ENCODE assay signal across 28 cellular contexts in genomic region chr22:37192741-37193140, GRCh38. TPM values are rescaled to one million over a fixed set of nuclear protein-coding genes. Genes with fewer than 3 reads are reported as not detected.
DNase-seq lines count a peak whose midpoint lies in the region; ATAC-seq and TF ChIP-seq lines count a peak whose summit lies in the region.
"Had no signal": no experiment of that assay in that cellular context is flagged by ENCODE, and none has a peak within 500 bp of the region (broad histone marks: within the 10 kb centered on the region; RNA-seq: fewer than 3 reads in every experiment).

No MANE protein-coding gene starts in this region.

- H3K4me3 Mint-ChIP-seq in activated T-cell treated with anti-CD3 and anti-CD28 coated beads, Interleukin-2, amount 50 U/mL, for 72 hours, result no peak overlapping the region
- H3K4me3 Mint-ChIP-seq in activated T-cell treated with anti-CD3 and anti-CD28 coated beads, Interleukin-2, amount 50 U/mL, for 4 hours, result no peak overlapping the region
- H3K4me3 Mint-ChIP-seq in activated naive CD8-positive, alpha-beta T cell treated with anti-CD3 and anti-CD28 coated beads for 36 hours, result no peak overlapping the region
- H3K4me3 Mint-ChIP-seq in natural killer cell, result no peak overlapping the region
- H3K4me3 Mint-ChIP-seq: activated B cell treated with CpG ODN at 0.5 μM for 24 hours, GM23338 had no signal

- peak overlapping the region; percentile 53 for H3K27ac ChIP-seq in vagina

- peak overlapping the region; percentile 50 for H3K27ac Mint-ChIP-seq in activated T-cell treated with anti-CD3 and anti-CD28 coated beads, Interleukin-2, amount 50 U/mL, for 72 hours
- H3K27ac Mint-ChIP-seq in activated naive CD8-positive, alpha-beta T cell treated with anti-CD3 and anti-CD28 coated beads for 36 hours, result peak overlapping the region; percentile 52
- peak overlapping the region; percentile 84 to 88 for H3K27ac Mint-ChIP-seq in natural killer cell
- H3K27ac Mint-ChIP-seq: activated B cell treated with CpG ODN at 0.5 μM for 24 hours, GM23338 had no signal

- ATAC-seq in activated T-cell treated with anti-CD3 and anti-CD28 coated beads, Interleukin-2, amount 50 U/mL, for 72 hours (replicated peaks in 1 of 2), result no peak
- no peak for ATAC-seq in activated T-cell treated with anti-CD3 and anti-CD28 coated beads, Interleukin-2, amount 50 U/mL, for 4 hours
- ATAC-seq in natural killer cell (no peak), HG02798 (IDR thresholded peaks at IDR 0.05; ENCODE audit: poor library complexity, unreplicated experiment) (no peak)
- ATAC-seq: GM23338, upper lobe of right lung had no signal

- peaks cover 59% of the 10 kb centered on the region for H3K4me1 Mint-ChIP-seq in activated T-cell treated with anti-CD3 and anti-CD28 coated beads, Interleukin-2, amount 50 U/mL, for 72 hours (ENCODE audit: low read depth)
- peaks cover 46% of the 10 kb centered on the region for H3K4me1 Mint-ChIP-seq in activated T-cell treated with anti-CD3 and anti-CD28 coated beads, Interleukin-2, amount 50 U/mL, for 4 hours (ENCODE audit: low read depth)
- H3K4me1 Mint-ChIP-seq in activated naive CD8-positive, alpha-beta T cell treated with anti-CD3 and anti-CD28 coated beads for 36 hours, result peaks cover 60% of the 10 kb centered on the region
- peaks cover 44 to 59% of the 10 kb centered on the region in 2 donors for H3K4me1 Mint-ChIP-seq in natural killer cell

- H3K36me3 ChIP-seq in vagina, result no peaks in the 10 kb centered on the region
- H3K36me3 ChIP-seq: upper lobe of right lung had no signal

- H3K4me1 ChIP-seq in vagina, result peaks cover 64% of the 10 kb centered on the region

- no peak overlapping the region for H3K4me3 ChIP-seq in vagina
- H3K4me3 ChIP-seq: GM23338, skin epidermis, upper lobe of right lung had no signal

- peaks cover 2 to 12% of the 10 kb centered on the region in 2 donors for H3K36me3 Mint-ChIP-seq in activated T-cell treated with anti-CD3 and anti-CD28 coated beads, Interleukin-2, amount 50 U/mL, for 72 hours (ENCODE audit: insufficient read depth in 2 of 2)
- H3K36me3 Mint-ChIP-seq in activated T-cell treated with anti-CD3 and anti-CD28 coated beads, Interleukin-2, amount 50 U/mL, for 4 hours (ENCODE audit: insufficient read depth), result no peaks in the 10 kb centered on the region
- peaks cover 10% of the 10 kb centered on the region for H3K36me3 Mint-ChIP-seq in activated naive CD8-positive, alpha-beta T cell treated with anti-CD3 and anti-CD28 coated beads for 36 hours
- H3K36me3 Mint-ChIP-seq in natural killer cell, result no peaks in the 10 kb centered on the region

- TF ChIP-seq CTCF in natural killer cell (IDR thresholded peaks at IDR 0.05) (no peak), vagina (IDR thresholded peaks at IDR 0.05) (no peak)

- no peaks in the 10 kb centered on the region for H3K27me3 ChIP-seq in vagina
- H3K27me3 ChIP-seq: upper lobe of right lung had no signal

- no peak for DNase-seq in activated T-cell treated with anti-CD3 and anti-CD28 coated beads, Interleukin-2, amount 50 U/mL, for 72 hours
- DNase-seq in activated T-cell treated with anti-CD3 and anti-CD28 coated beads, Interleukin-2, amount 50 U/mL, for 4 hours, result no peak
- no peak for DNase-seq in activated naive CD8-positive, alpha-beta T cell treated with anti-CD3 and anti-CD28 coated beads for 36 hours
- DNase-seq in natural killer cell (no peak), vagina (ENCODE audit: extremely low spot score in 2 of 2) (no peak), NCI-H128 (lab: John Stamatoyannopoulos, UW; ENCODE audit: unreplicated experiment) (no peak), ecto neural progenitor cell (ENCODE audit: low spot score) (no peak)
- DNase-seq: 8988T; activated B cell treated with CpG ODN at 0.5 μM for 24 hours; activated CD4-positive, alpha-beta T cell treated with anti-CD3 and anti-CD28 coated beads, Interleukin-2, amount 50 U/mL, for 1 hour; cerebellar nuclear complex; IMR-90; islet precursor cell; NCI-H1092; NCI-H187 treated with DMSO at 0.1 percent for 48 hours; NCI-H526; SHP77 treated with DMSO at 0.1 percent for 48 hours; stimulated activated CD4-positive, alpha-beta T cell treated with anti-CD3 and anti-CD28 coated beads, Interleukin-1b, Interleukin-23, amount 100 ng/mL, for 48 hours; stimulated activated CD8-positive, alpha-beta memory T cell treated with anti-CD3 and anti-CD28 coated beads, Interleukin-4, amount 100 ng/mL, for 48 hours; T1000; upper lobe of right lung had no signal

- no peaks in the 10 kb centered on the region for H3K27me3 Mint-ChIP-seq in activated T-cell treated with anti-CD3 and anti-CD28 coated beads, Interleukin-2, amount 50 U/mL, for 72 hours (ENCODE audit: low read depth)
- H3K27me3 Mint-ChIP-seq in activated T-cell treated with anti-CD3 and anti-CD28 coated beads, Interleukin-2, amount 50 U/mL, for 4 hours (ENCODE audit: low read depth), result no peaks in the 10 kb centered on the region
- H3K27me3 Mint-ChIP-seq in activated naive CD8-positive, alpha-beta T cell treated with anti-CD3 and anti-CD28 coated beads for 36 hours, result no peaks in the 10 kb centered on the region
- no peaks in the 10 kb centered on the region for H3K27me3 Mint-ChIP-seq in natural killer cell (ENCODE audit: low read depth in 2 of 2)
- H3K27me3 Mint-ChIP-seq: activated B cell treated with CpG ODN at 0.5 μM for 24 hours had no signal

- H3K9me3 Mint-ChIP-seq in activated T-cell treated with anti-CD3 and anti-CD28 coated beads, Interleukin-2, amount 50 U/mL, for 72 hours, result no peaks in the 10 kb centered on the region
- no peaks in the 10 kb centered on the region for H3K9me3 Mint-ChIP-seq in activated T-cell treated with anti-CD3 and anti-CD28 coated beads, Interleukin-2, amount 50 U/mL, for 4 hours
- H3K9me3 Mint-ChIP-seq in activated naive CD8-positive, alpha-beta T cell treated with anti-CD3 and anti-CD28 coated beads for 36 hours, result no peaks in the 10 kb centered on the region
- H3K9me3 Mint-ChIP-seq in natural killer cell, result no peaks in the 10 kb centered on the region
- H3K9me3 Mint-ChIP-seq: activated B cell treated with CpG ODN at 0.5 μM for 24 hours, nephron had no signal

- H3K9me3 ChIP-seq in vagina, result no peaks in the 10 kb centered on the region
- H3K9me3 ChIP-seq: upper lobe of right lung had no signal

- TF ChIP-seq POLR2A in vagina (IDR thresholded peaks at IDR 0.05), result no peak

- intact Hi-C loops in natural killer cell (cut with micrococcal nuclease), result no loop called here
- intact Hi-C loops in vagina (cut with DNase I), result no loop called here

RNA-seq across cellular contexts. Expression of gene C1QTNF6, which starts 4.7 kb away (rescaled TPM):
- total RNA-seq in activated T-cell treated with anti-CD3 and anti-CD28 coated beads, Interleukin-2, amount 50 U/mL, for 72 hours, result 10 to 100 TPM; 22.7 to 30.0 TPM
- 1 to 10 TPM in 2 of 3 donors, under 1 TPM in 1; 0.96 to 2.4 (median 1.2) TPM for total RNA-seq in activated T-cell treated with anti-CD3 and anti-CD28 coated beads, Interleukin-2, amount 50 U/mL, for 4 hours
- total RNA-seq in activated naive CD8-positive, alpha-beta T cell treated with anti-CD3 and anti-CD28 coated beads for 36 hours, result 1 to 10 TPM; 2.7 to 3.2 TPM
- total RNA-seq in natural killer cell, result 10 to 100 TPM in 1 of 3 donors, 1 to 10 TPM in 2; 6.0 to 10.3 (median 6.7) TPM
- total RNA-seq in vagina, result 4.9 TPM

RNA-seq across cellular contexts. Expression of gene SSTR3, which starts 19.5 kb away (rescaled TPM):
- total RNA-seq in activated T-cell treated with anti-CD3 and anti-CD28 coated beads, Interleukin-2, amount 50 U/mL, for 72 hours, result 10 to 100 TPM in 1 of 2 donors, 1 to 10 TPM in 1; 10.0 to 14.6 TPM
- 1 to 10 TPM; 1.7 to 2.3 (median 1.9) TPM for total RNA-seq in activated T-cell treated with anti-CD3 and anti-CD28 coated beads, Interleukin-2, amount 50 U/mL, for 4 hours
- 1 to 10 TPM; 7.1 to 7.4 TPM for total RNA-seq in activated naive CD8-positive, alpha-beta T cell treated with anti-CD3 and anti-CD28 coated beads for 36 hours
- total RNA-seq in natural killer cell, result under 1 TPM; 0.20 to 0.64 (median 0.23) TPM
- total RNA-seq in vagina, result not detected
- total RNA-seq: glomerular endothelial cell, osteocyte, upper lobe of right lung had no signal

RNA-seq across cellular contexts. Expression of gene IL2RB, which starts 43.0 kb away (rescaled TPM):
- total RNA-seq in activated T-cell treated with anti-CD3 and anti-CD28 coated beads, Interleukin-2, amount 50 U/mL, for 72 hours, result 100 to 1,000 TPM; 313 to 440 TPM
- total RNA-seq in activated T-cell treated with anti-CD3 and anti-CD28 coated beads, Interleukin-2, amount 50 U/mL, for 4 hours, result 100 to 1,000 TPM; 178 to 212 (median 206) TPM
- total RNA-seq in activated naive CD8-positive, alpha-beta T cell treated with anti-CD3 and anti-CD28 coated beads for 36 hours, result 100 to 1,000 TPM; 148 to 149 TPM
- total RNA-seq in natural killer cell (1,000 to 10,000 TPM in 2 of 3 donors, 100 to 1,000 TPM in 1; 905 to 1,386 (median 1,021) TPM), vagina (3.7 TPM)
- total RNA-seq: IMR-90, osteocyte, renal cortical epithelial cell had no signal

RNA-seq across cellular contexts. Expression of gene RAC2, which starts 51.3 kb away (rescaled TPM):
- 100 to 1,000 TPM; 620 to 681 TPM for total RNA-seq in activated T-cell treated with anti-CD3 and anti-CD28 coated beads, Interleukin-2, amount 50 U/mL, for 72 hours
- 100 to 1,000 TPM; 388 to 432 (median 395) TPM for total RNA-seq in activated T-cell treated with anti-CD3 and anti-CD28 coated beads, Interleukin-2, amount 50 U/mL, for 4 hours
- 100 to 1,000 TPM; 518 to 528 TPM for total RNA-seq in activated naive CD8-positive, alpha-beta T cell treated with anti-CD3 and anti-CD28 coated beads for 36 hours
- 100 to 1,000 TPM; 647 to 744 (median 741) TPM for total RNA-seq in natural killer cell
- total RNA-seq in vagina, result 15.7 TPM
- total RNA-seq: osteocyte had no signal

Comparison
In these comparisons a context has a peak if more than half of its experiments do, and no peak if none do; other contexts are left out.
1. RNA of gene IL2RB, which starts 43.0 kb away (total RNA-seq): 905 to 1,386 TPM in natural killer cell, 313 to 440 TPM in activated T-cell treated with anti-CD3 and anti-CD28 coated beads, Interleukin-2, amount 50 U/mL, for 72 hours, 178 to 212 TPM in activated T-cell treated with anti-CD3 and anti-CD28 coated beads, Interleukin-2, amount 50 U/mL, for 4 hours and 148 to 149 TPM in activated naive CD8-positive, alpha-beta T cell treated with anti-CD3 and anti-CD28 coated beads for 36 hours; 3.7 TPM in vagina (single experiment); every median in the first group is over 10 times any median in the second.
2. Peak in every context shown above with its lines, with median percentiles within 50 percentile points of each other: H3K27ac Mint-ChIP-seq.